Comparison of ENCODE assay signal across 8 cellular contexts in genomic region chr15:67824900-67825879, GRCh38.
A peak's percentile ranks its signal among the peaks of the same experiment; 100 is the strongest.
DNase-seq lines count a peak whose midpoint lies in the region; ATAC-seq and TF ChIP-seq lines count a peak whose summit lies in the region.

Gene SKOR1 (plus strand): TSS chr15:67825509. CDS start chr15:67825603, 94 bp downstream.

- no peak for TF ChIP-seq CTCF in foreskin fibroblast (IDR thresholded peaks at IDR 0.05; ENCODE audit: low read depth, low read length)

- H3K4me3 ChIP-seq in foreskin fibroblast (ENCODE audit: low read depth in 1 of 2, low read length in 2 of 2) (peak within 1 kb of the TSS; percentile 20 to 21), skeletal muscle cell (ENCODE audit: low read depth, low read length) (peak within 1 kb of the TSS; percentile 15)

- peak; percentile 42 for DNase-seq in NCI-H748 (lab: John Stamatoyannopoulos, UW; ENCODE audit: unreplicated experiment)
- DNase-seq in NCI-H748 treated with DMSO at 0.1 percent for 48 hours (lab: John Stamatoyannopoulos, UW) = no peak
- DNase-seq in T1000 (lab: John Stamatoyannopoulos, UW) = peak; percentile 13
- peak in 1 of 2 donors; percentile 69 for DNase-seq in foreskin fibroblast
- no peak for DNase-seq in skeletal muscle cell (ENCODE audit: low read depth)
- DNase-seq in glomerular visceral epithelial cell (ENCODE audit: extremely low spot score) = no peak

- ATAC-seq in HG03175 (IDR thresholded peaks at IDR 0.05; ENCODE audit: unreplicated experiment) (no peak), HG03439 (IDR thresholded peaks at IDR 0.05; ENCODE audit: unreplicated experiment) (no peak)

Comparison
In these comparisons a context has a peak if more than half of its experiments do, and no peak if none do; other contexts are left out.
1. DNase-seq: peak in NCI-H748 (single experiment) and T1000 (single experiment); none in NCI-H748 treated with DMSO at 0.1 percent for 48 hours (single experiment), skeletal muscle cell (single experiment) and glomerular visceral epithelial cell (single experiment).